In genomic region chr5:5421149-5421960, GRCh38 we compare ENCODE assay signal across 8 cellular contexts. TPM values are rescaled to one million over a fixed set of nuclear protein-coding genes. Genes with fewer than 3 reads are reported as not detected.
A peak's percentile ranks its signal among the peaks of the same experiment; 100 is the strongest.
DNase-seq lines count a peak whose midpoint lies in the region; ATAC-seq, FAIRE-seq and TF ChIP-seq lines count a peak whose summit lies in the region.

No MANE protein-coding gene starts in this region.

- WGBS in thyroid gland, 2 donors = 12 to 13% methylated on average over 24 of the region's 24 CpGs

- H3K9me3 Mint-ChIP-seq in MCF 10A (ENCODE audit: unreplicated experiment) = no peaks in the 10 kb centered on the region

- H3K4me1 Mint-ChIP-seq in MCF 10A (ENCODE audit: insufficient read depth, unreplicated experiment) = peaks cover 15% of the 10 kb centered on the region

- H3K4me3 Mint-ChIP-seq in MCF 10A (ENCODE audit: unreplicated experiment) = no peak overlapping the region

- H3K27me3 Mint-ChIP-seq in MCF 10A (ENCODE audit: insufficient read depth, unreplicated experiment) = no peaks in the 10 kb centered on the region

- H3K36me3 Mint-ChIP-seq in MCF 10A (ENCODE audit: insufficient read depth, unreplicated experiment) = peaks cover 12% of the 10 kb centered on the region

- H3K36me3 ChIP-seq in GM06990 (ENCODE audit: control insufficient read depth, insufficient read depth, low read length) = no peaks in the 10 kb centered on the region
- H3K36me3 ChIP-seq in Peyer's patch = no peaks in the 10 kb centered on the region
- no peaks in the 10 kb centered on the region for H3K36me3 ChIP-seq in lower lobe of right lung
- no peaks in the 10 kb centered on the region for H3K36me3 ChIP-seq in thyroid gland

- peaks cover 0 to 35% (median 16%) of the 10 kb centered on the region in 4 donors for H3K4me1 ChIP-seq in Peyer's patch
- H3K4me1 ChIP-seq in lower lobe of right lung = peaks cover 43% of the 10 kb centered on the region
- H3K4me1 ChIP-seq in thyroid gland = peaks cover 24 to 28% of the 10 kb centered on the region in 2 donors

- TF ChIP-seq CTCF in GM06990 (IDR thresholded peaks at IDR 0.05; ENCODE audit: insufficient read depth, low read length, poor library complexity, severe bottlenecking) (no peak), HFF-Myc (IDR thresholded peaks at IDR 0.05; ENCODE audit: low read depth, low read length, missing control alignments) (no peak), Peyer's patch (IDR thresholded peaks at IDR 0.05) (no peak), MCF 10A (IDR thresholded peaks at IDR 0.05; ENCODE audit: unreplicated experiment) (no peak), lower lobe of right lung (IDR thresholded peaks at IDR 0.05) (no peak), thyroid gland (IDR thresholded peaks at IDR 0.05) (no peak)

- FAIRE-seq in HTR-8/SVneo (lab: Jason Lieb, UNC) = no peak

- TSS peak; percentile 67 for BruUV-seq in MCF 10A (replicated peaks; lab: Mats Ljungman, UMichigan)

- no peak for TF ChIP-seq POLR2A in Peyer's patch (IDR thresholded peaks at IDR 0.05)
- TF ChIP-seq POLR2A in thyroid gland (IDR thresholded peaks at IDR 0.05) = no peak

- H3K27ac Mint-ChIP-seq in MCF 10A (ENCODE audit: low read depth, unreplicated experiment) = no peak overlapping the region

- H3K9me3 ChIP-seq in Peyer's patch = no peaks in the 10 kb centered on the region
- H3K9me3 ChIP-seq in lower lobe of right lung = no peaks in the 10 kb centered on the region
- no peaks in the 10 kb centered on the region for H3K9me3 ChIP-seq in thyroid gland

- H3K27ac ChIP-seq in Peyer's patch (peak overlapping the region; percentile 91 to 99 (median 98)), lower lobe of right lung (peak overlapping the region; percentile 98), thyroid gland (peak overlapping the region; percentile 95 to 99 (median 97))

- no peaks in the 10 kb centered on the region for H3K27me3 ChIP-seq in GM06990 (replicated peaks; ENCODE audit: control insufficient read depth, insufficient read depth, low read length)
- H3K27me3 ChIP-seq in Peyer's patch = no peaks in the 10 kb centered on the region
- H3K27me3 ChIP-seq in lower lobe of right lung (ENCODE audit: low read depth) = no peaks in the 10 kb centered on the region
- H3K27me3 ChIP-seq in thyroid gland = no peaks in the 10 kb centered on the region

- peak in 1 of 2 donors; percentile 0 for ATAC-seq in lower lobe of right lung
- ATAC-seq in GM18873 (IDR thresholded peaks at IDR 0.05; ENCODE audit: low FRiP score, unreplicated experiment) = no peak

- DNase-seq in GM06990 (ENCODE audit: extremely low read depth, insufficient read length) (peak; percentile 22), HFF-Myc (ENCODE audit: extremely low read depth, low read depth) (no peak), Peyer's patch (no peak), MCF 10A (ENCODE audit: unreplicated experiment) (peak; percentile 3), lower lobe of right lung (no peak), thyroid gland (peak in 1 of 2 donors; percentile 13), HTR-8/SVneo (ENCODE audit: insufficient read length, low spot score) (no peak)

- intact Hi-C loops in MCF 10A (cut with micrococcal nuclease) = no loop called here
- intact Hi-C loops in lower lobe of right lung (cut with DNase I) = no loop called here
- intact Hi-C loops in thyroid gland (cut with DNase I) = no loop called here

- CTCF ChIA-PET in MCF 10A (lab: Yijun Ruan, JAX) = interaction anchor here (0.5 to 8.9 kb wide), 17 partner anchors 15 to 1295 kb away, joined by 3 to 139 read pairs (median 4); partner anchors contain the start of gene ADAMTS16

- H3K4me3 ChIP-seq in GM06990 (replicated peaks; ENCODE audit: low read depth, low read length) (peak overlapping the region; percentile 75), HFF-Myc (replicated peaks; ENCODE audit: low read depth, low read length) (peak overlapping the region; percentile 97), Peyer's patch (peak overlapping the region; percentile 92 to 100 (median 97)), lower lobe of right lung (peak overlapping the region; percentile 99), thyroid gland (replicated peaks in 1 of 3) (peak overlapping the region in 2 of 3 donors; percentile 25 to 98)

- POLR2A ChIA-PET in MCF 10A (lab: Yijun Ruan, JAX) = interaction anchor here (0.6 to 2.5 kb wide), 14 partner anchors 8 to 737 kb away, joined by 3 to 10 read pairs (median 4); no protein-coding TSS in a partner anchor

RNA-seq across cellular contexts. Expression of gene ICE1, which starts 1.1 kb away (rescaled TPM):
- 10 to 100 TPM; 21.8 to 55.3 (median 24.9) TPM for total RNA-seq in Peyer's patch
- 25.7 and 28.4 TPM in 2 replicates for total RNA-seq in MCF 10A (2022)
- total RNA-seq in lower lobe of right lung = 28.1 TPM
- total RNA-seq in thyroid gland = 10 to 100 TPM; 36.7 to 71.8 (median 41.6) TPM

Comparison
In these comparisons a context has a peak if more than half of its experiments do, and no peak if none do; other contexts are left out.
1. DNase-seq: peak in GM06990 (single experiment) and MCF 10A (single experiment); none in HFF-Myc (single experiment), Peyer's patch (0 of 3), lower lobe of right lung (single experiment) and HTR-8/SVneo (single experiment).
2. Peak in every context shown above with its lines, with median percentiles within 50 percentile points of each other: H3K4me3 ChIP-seq and H3K27ac ChIP-seq.